19 cellular contexts compared by ENCODE assay signal in the genomic region with DNA sequence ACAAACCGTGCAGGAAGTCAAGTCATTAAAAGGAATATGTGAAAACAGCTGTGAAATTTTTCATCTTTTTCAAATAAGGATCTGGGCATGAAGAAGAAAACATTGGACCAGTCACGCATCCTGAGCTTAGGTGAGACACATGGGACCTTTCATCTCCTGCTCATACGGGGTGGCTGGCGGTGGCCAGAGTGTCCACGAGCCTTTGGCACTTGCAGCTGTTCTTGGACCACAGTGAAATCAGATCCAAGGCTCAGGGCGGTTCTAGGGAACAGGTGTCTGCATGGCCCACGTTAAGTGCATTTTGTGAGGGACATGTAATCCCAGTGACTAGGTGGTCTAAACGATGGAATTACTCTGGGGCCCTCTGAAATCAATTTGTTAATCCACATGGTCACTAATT.
A peak's percentile ranks its signal among the peaks of the same experiment; 100 is the strongest.
DNase-seq lines count a peak whose midpoint lies in the region; FAIRE-seq and TF ChIP-seq lines count a peak whose summit lies in the region.
"Had no signal": no experiment of that assay in that cellular context is flagged by ENCODE, and none has a peak within 500 bp of the region (broad histone marks: within the 10 kb centered on the region; RNA-seq: fewer than 3 reads in every experiment).

No MANE protein-coding gene starts in this region.

- no peak overlapping the region for H3K9ac ChIP-seq in keratinocyte (ENCODE audit: control insufficient read depth, extremely low read depth, insufficient read depth, low read length)
- no peak overlapping the region for H3K9ac ChIP-seq in neuronal stem cell (ENCODE audit: low read depth, low read length, poor library complexity)
- no peak overlapping the region for H3K9ac ChIP-seq in SK-N-SH

- H2AFZ ChIP-seq in keratinocyte (ENCODE audit: control insufficient read depth, low read length) (no peak overlapping the region), neuronal stem cell (ENCODE audit: low read length) (no peak overlapping the region), SK-N-SH (ENCODE audit: low read depth) (no peak overlapping the region)
- H2AFZ ChIP-seq: PC-9 had no signal

- H3K23ac ChIP-seq in neuronal stem cell (ENCODE audit: low read depth, low read length, poor library complexity), result no peak overlapping the region

- no peaks in the 10 kb centered on the region for H3K9me3 Mint-ChIP-seq in activated CD4-positive, alpha-beta T cell treated with anti-CD3 and anti-CD28 coated beads, Interleukin-2, amount 10 ng/mL, durations not matched to agents 24 days and 14 days
- H3K9me3 Mint-ChIP-seq: CD8-positive, alpha-beta memory T cell had no signal

- no peaks in the 10 kb centered on the region for H4K20me1 ChIP-seq in keratinocyte (ENCODE audit: control insufficient read depth, extremely low read depth, insufficient read depth, low read length)
- no peaks in the 10 kb centered on the region for H4K20me1 ChIP-seq in SK-N-SH (ENCODE audit: insufficient read depth)

- no peak overlapping the region for H2AK5ac ChIP-seq in neuronal stem cell (ENCODE audit: low read depth, low read length)

- no peak overlapping the region for H2BK12ac ChIP-seq in neuronal stem cell (ENCODE audit: low read length)

- H4K91ac ChIP-seq in neuronal stem cell (ENCODE audit: low read depth, low read length, poor library complexity), result no peak overlapping the region

- H4K8ac ChIP-seq in neuronal stem cell (ENCODE audit: low read depth, low read length), result no peak overlapping the region

- H3K27me3 ChIP-seq in keratinocyte (ENCODE audit: control insufficient read depth, extremely low read depth, insufficient read depth, low read length), result no peaks in the 10 kb centered on the region
- H3K27me3 ChIP-seq in neuronal stem cell (ENCODE audit: control insufficient read depth in 3 of 3, insufficient read depth in 3 of 3, low read depth in 1 of 3, low read length in 3 of 3), result no peaks in the 10 kb centered on the region
- no peaks in the 10 kb centered on the region for H3K27me3 ChIP-seq in HAP-1 (ENCODE audit: low read depth)
- H3K27me3 ChIP-seq in SK-N-SH (ENCODE audit: insufficient read depth), result no peaks in the 10 kb centered on the region

- H3K79me2 ChIP-seq in keratinocyte (ENCODE audit: control insufficient read depth, insufficient read depth, low read length) (no peaks in the 10 kb centered on the region), SK-N-SH (ENCODE audit: insufficient read depth) (no peaks in the 10 kb centered on the region)

- FAIRE-seq in keratinocyte (lab: Jason Lieb, UNC), result peak; percentile 39
- FAIRE-seq: D721Med, GM12891, GM18507 had no signal

- TF ChIP-seq EP300 in SK-N-SH (IDR thresholded peaks at IDR 0.05; ENCODE audit: borderline replicate concordance in 1 of 2, low read depth in 1 of 2, low read length in 1 of 2), result no peak

- intact Hi-C loops in activated CD4-positive, alpha-beta T cell treated with anti-CD3 and anti-CD28 coated beads, Interleukin-2, amount 10 ng/mL, durations not matched to agents 24 days and 14 days (cut with micrococcal nuclease), result no loop called here

- H2BK15ac ChIP-seq in neuronal stem cell (ENCODE audit: low read length), result no peak overlapping the region

- H3K27ac ChIP-seq in keratinocyte (ENCODE audit: control insufficient read depth, insufficient read depth, low read length) (no peak overlapping the region), neuronal stem cell (replicated peaks; ENCODE audit: low read length) (no peak overlapping the region), SK-N-SH (ENCODE audit: low read depth in 2 of 2, low read length in 1 of 2) (no peak overlapping the region), RWPE1 (no peak overlapping the region)

- H3K27ac Mint-ChIP-seq in activated CD4-positive, alpha-beta T cell treated with anti-CD3 and anti-CD28 coated beads, Interleukin-2, amount 10 ng/mL, durations not matched to agents 24 days and 14 days, result no peak overlapping the region

- H3K27me3 Mint-ChIP-seq in activated CD4-positive, alpha-beta T cell treated with anti-CD3 and anti-CD28 coated beads, Interleukin-2, amount 10 ng/mL, durations not matched to agents 24 days and 14 days, result peaks cover 2% of the 10 kb centered on the region

- H3K9me1 ChIP-seq in keratinocyte (ENCODE audit: control insufficient read depth, extremely low read depth, insufficient read depth, low read length), result peaks cover 2% of the 10 kb centered on the region

- no peak overlapping the region for H3K4me3 Mint-ChIP-seq in activated CD4-positive, alpha-beta T cell treated with anti-CD3 and anti-CD28 coated beads, Interleukin-2, amount 10 ng/mL, durations not matched to agents 24 days and 14 days
- H3K4me3 Mint-ChIP-seq: CD8-positive, alpha-beta memory T cell had no signal

- H3K4me1 ChIP-seq in keratinocyte (ENCODE audit: control insufficient read depth, extremely low read depth, insufficient read depth, low read length) (peaks cover 57% of the 10 kb centered on the region), neuronal stem cell (ENCODE audit: control insufficient read depth in 2 of 2, insufficient read depth in 1 of 2, low read depth in 1 of 2, low read length in 2 of 2) (peaks cover 0 to 9% of the 10 kb centered on the region in 2 donors), HAP-1 (no peaks in the 10 kb centered on the region), SK-N-SH (ENCODE audit: control insufficient read depth in 1 of 2, insufficient read depth in 2 of 2, low read depth in 1 of 2, low read length in 1 of 2) (no peaks in the 10 kb centered on the region; a peak in 1 of 4 replicates)

- TF ChIP-seq CTCF in keratinocyte (optimal IDR thresholded peaks at IDR 0.05 in 1 of 3, IDR thresholded peaks at IDR 0.05 in 1 of 3, conservative IDR thresholded peaks at IDR 0.05 in 1 of 3; ENCODE audit: extremely low read depth in 1 of 3, insufficient read depth in 2 of 3, low read length in 3 of 3) (no peak), SK-N-SH (IDR thresholded peaks at IDR 0.05) (no peak), RWPE1 (conservative IDR thresholded peaks at IDR 0.05; ENCODE audit: low read depth) (no peak)

- H3K9me2 ChIP-seq in SK-N-SH, result no peaks in the 10 kb centered on the region

- H2BK120ac ChIP-seq in neuronal stem cell (ENCODE audit: low read depth, low read length), result no peak overlapping the region

- H3K18ac ChIP-seq in neuronal stem cell (ENCODE audit: low read length), result peak overlapping the region; percentile 53

- H3K4me3 ChIP-seq in keratinocyte (ENCODE audit: control insufficient read depth in 2 of 3, extremely low read depth in 1 of 3, insufficient read depth in 2 of 3, low read depth in 1 of 3, low read length in 3 of 3), result no peak overlapping the region
- no peak overlapping the region for H3K4me3 ChIP-seq in neuronal stem cell (ENCODE audit: low read length in 2 of 2)
- no peak overlapping the region for H3K4me3 ChIP-seq in HAP-1
- H3K4me3 ChIP-seq in SK-N-SH (ENCODE audit: low read depth in 2 of 2, low read length in 1 of 2), result no peak overlapping the region
- H3K4me3 ChIP-seq: PC-9 had no signal

- H3K36me3 ChIP-seq in keratinocyte (ENCODE audit: control insufficient read depth in 2 of 2, extremely low read depth in 1 of 2, insufficient read depth in 2 of 2, low read length in 2 of 2) (no peaks in the 10 kb centered on the region), neuronal stem cell (replicated peaks in 1 of 2; ENCODE audit: control insufficient read depth in 2 of 2, insufficient read depth in 2 of 2, low read length in 2 of 2) (no peaks in the 10 kb centered on the region), HAP-1 (replicated peaks) (no peaks in the 10 kb centered on the region), SK-N-SH (replicated peaks in 1 of 2; ENCODE audit: control insufficient read depth in 1 of 2, insufficient read depth in 2 of 2, low read length in 1 of 2) (no peaks in the 10 kb centered on the region)

- H3K36me3 Mint-ChIP-seq in activated CD4-positive, alpha-beta T cell treated with anti-CD3 and anti-CD28 coated beads, Interleukin-2, amount 10 ng/mL, durations not matched to agents 24 days and 14 days (ENCODE audit: low read depth), result no peaks in the 10 kb centered on the region
- H3K36me3 Mint-ChIP-seq: CD8-positive, alpha-beta memory T cell had no signal

- H3F3A ChIP-seq in SK-N-SH (replicated peaks; ENCODE audit: insufficient read depth), result no peaks in the 10 kb centered on the region

- H3K4me1 Mint-ChIP-seq in activated CD4-positive, alpha-beta T cell treated with anti-CD3 and anti-CD28 coated beads, Interleukin-2, amount 10 ng/mL, durations not matched to agents 24 days and 14 days, result peaks cover 4% of the 10 kb centered on the region

- H3K14ac ChIP-seq in neuronal stem cell (ENCODE audit: low read length), result no peak overlapping the region

- dilution Hi-C loops in keratinocyte (cut with MboI; ENCODE audit: extremely low pct_ligation_motif_present, low sequenced_read_pairs), result no loop called here

- no peaks in the 10 kb centered on the region for H3K79me1 ChIP-seq in neuronal stem cell (ENCODE audit: low read depth, low read length)

- CTCF ChIA-PET in SK-N-SH (lab: Yijun Ruan, JAX) (no interaction called here), RWPE1 (lab: Yijun Ruan, JAX) (interaction anchor here (0.6 kb wide), 1 partner anchor 180 kb away, joined by 3 read pairs; no protein-coding TSS in a partner anchor)

- no peak for TF ChIP-seq RAD21 in SK-N-SH (IDR thresholded peaks at IDR 0.05; ENCODE audit: low read length)

- peak; percentile 39 for DNase-seq in activated CD4-positive, alpha-beta T cell treated with anti-CD3 and anti-CD28 coated beads, Interleukin-2, amount 10 ng/mL, durations not matched to agents 24 days and 14 days
- DNase-seq in activated CD4-positive, alpha-beta T cell treated with anti-CD3 and anti-CD28 coated beads, Interleukin-2, amount 50 U/mL, for 48 hours, result no peak
- DNase-seq in keratinocyte (ENCODE audit: low read depth, low spot score) (no peak), neuronal stem cell (ENCODE audit: low spot score) (no peak), HAP-1 (ENCODE audit: low spot score in 2 of 2) (no peak), HPDE6-E6E7 (ENCODE audit: extremely low spot score) (no peak), SK-N-SH (no peak), RWPE1 (ENCODE audit: low spot score) (no peak)
- DNase-seq: CD8-positive, alpha-beta memory T cell; GF-D8; GOT3; KBM-7; NCI-H1436 treated with DMSO at 0.1 percent for 48 hours; NCI-H2081; NCI-H748 treated with DMSO at 0.1 percent for 48 hours; PC-9 had no signal

- H3K4me2 ChIP-seq in keratinocyte (ENCODE audit: control insufficient read depth, extremely low read depth, insufficient read depth, low read depth, low read length) (no peak overlapping the region), neuronal stem cell (ENCODE audit: insufficient read depth, low read length, poor library complexity, severe bottlenecking) (no peak overlapping the region), SK-N-SH (no peak overlapping the region)

- WGBS in neuronal stem cell (ENCODE audit: extremely low coverage in 2 of 2, insufficient read length in 2 of 2, insufficient replicate concordance in 1 of 2), 2 donors, result no CpG with 5 or more reads among the region's 8 CpGs
- WGBS in SK-N-SH (ENCODE audit: low lambda C conversion rate), result 43% methylated on average over 8 of the region's 8 CpGs

- no peak overlapping the region for H2BK5ac ChIP-seq in neuronal stem cell (ENCODE audit: low read length)

- H3K4ac ChIP-seq in neuronal stem cell (ENCODE audit: low read length), result no peak overlapping the region

- POLR2A ChIA-PET in SK-N-SH (lab: Yijun Ruan, JAX), result no interaction called here
- POLR2A ChIA-PET in RWPE1 (lab: Yijun Ruan, JAX; ENCODE audit: low non-redundant PET), result no interaction called here

- H3K9me3 ChIP-seq in keratinocyte (ENCODE audit: control insufficient read depth, low read depth, low read length) (no peaks in the 10 kb centered on the region), neuronal stem cell (replicated peaks in 1 of 2; ENCODE audit: control insufficient read depth in 2 of 2, insufficient read depth in 1 of 2, low read depth in 1 of 2, low read length in 2 of 2) (peaks cover 0 to under 1% of the 10 kb centered on the region in 2 donors), HAP-1 (no peaks in the 10 kb centered on the region), SK-N-SH (no peaks in the 10 kb centered on the region)

- in situ Hi-C loops in HAP-1 (cut with MboI; ENCODE audit: low sequenced_read_pairs), result no loop called here
